In genomic region chr12:12841428-12841827, GRCh38 we compare ENCODE assay signal across 1 cellular context. TPM values are rescaled to one million over a fixed set of nuclear protein-coding genes. Genes with fewer than 3 reads are reported as not detected.
"Had no signal": no experiment of that assay in that cellular context is flagged by ENCODE, and none has a peak within 500 bp of the region (broad histone marks: within the 10 kb centered on the region; RNA-seq: fewer than 3 reads in every experiment).

No MANE protein-coding gene starts in this region.

RNA-seq across cellular contexts. Expression of gene GPRC5A, which starts 49.9 kb away (rescaled TPM):
- total RNA-seq: activated B cell treated with CpG ODN at 0.5 μM for 24 hours had no signal
